1 cellular context compared by ENCODE assay signal in the genomic region with DNA sequence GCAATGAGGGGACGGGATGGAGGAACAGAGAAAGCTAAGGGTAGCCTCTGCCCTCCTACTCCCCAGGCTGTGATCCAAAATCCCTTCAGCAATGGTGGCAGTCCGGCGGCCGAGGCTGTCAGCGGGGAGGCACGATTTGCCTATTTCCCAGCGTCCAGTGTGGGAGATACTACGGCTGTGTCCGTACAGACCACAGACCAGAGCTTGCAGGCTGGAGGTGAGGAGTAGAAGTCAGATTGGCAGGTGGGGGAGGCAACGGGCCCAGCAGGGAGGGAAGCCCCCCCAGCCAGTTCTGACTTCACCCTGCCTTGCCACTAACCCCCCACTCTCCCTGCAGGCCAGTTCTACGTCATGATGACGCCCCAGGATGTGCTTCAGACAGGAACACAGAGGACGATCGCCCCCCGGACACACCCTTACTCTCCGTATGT.
TF ChIP-seq lines count a peak whose summit lies in the region.

No MANE protein-coding gene starts in this region.

TF ChIP-seq in GM12878, 131 proteins besides CTCF, POLR2A, EP300 and RAD21:
- TF ChIP-seq IRF5 (IDR thresholded peaks at IDR 0.05; ENCODE audit: borderline replicate concordance), result no peak
- TF ChIP-seq SMC3 (IDR thresholded peaks at IDR 0.05; ENCODE audit: borderline replicate concordance, low read length), result no peak
- TF ChIP-seq ASH2L (IDR thresholded peaks at IDR 0.05; ENCODE audit: borderline replicate concordance, low read depth), result no peak
- TF ChIP-seq HSF1 (IDR thresholded peaks at IDR 0.05; ENCODE audit: low read depth, low read length), result no peak
- TF ChIP-seq, protein P1, sequence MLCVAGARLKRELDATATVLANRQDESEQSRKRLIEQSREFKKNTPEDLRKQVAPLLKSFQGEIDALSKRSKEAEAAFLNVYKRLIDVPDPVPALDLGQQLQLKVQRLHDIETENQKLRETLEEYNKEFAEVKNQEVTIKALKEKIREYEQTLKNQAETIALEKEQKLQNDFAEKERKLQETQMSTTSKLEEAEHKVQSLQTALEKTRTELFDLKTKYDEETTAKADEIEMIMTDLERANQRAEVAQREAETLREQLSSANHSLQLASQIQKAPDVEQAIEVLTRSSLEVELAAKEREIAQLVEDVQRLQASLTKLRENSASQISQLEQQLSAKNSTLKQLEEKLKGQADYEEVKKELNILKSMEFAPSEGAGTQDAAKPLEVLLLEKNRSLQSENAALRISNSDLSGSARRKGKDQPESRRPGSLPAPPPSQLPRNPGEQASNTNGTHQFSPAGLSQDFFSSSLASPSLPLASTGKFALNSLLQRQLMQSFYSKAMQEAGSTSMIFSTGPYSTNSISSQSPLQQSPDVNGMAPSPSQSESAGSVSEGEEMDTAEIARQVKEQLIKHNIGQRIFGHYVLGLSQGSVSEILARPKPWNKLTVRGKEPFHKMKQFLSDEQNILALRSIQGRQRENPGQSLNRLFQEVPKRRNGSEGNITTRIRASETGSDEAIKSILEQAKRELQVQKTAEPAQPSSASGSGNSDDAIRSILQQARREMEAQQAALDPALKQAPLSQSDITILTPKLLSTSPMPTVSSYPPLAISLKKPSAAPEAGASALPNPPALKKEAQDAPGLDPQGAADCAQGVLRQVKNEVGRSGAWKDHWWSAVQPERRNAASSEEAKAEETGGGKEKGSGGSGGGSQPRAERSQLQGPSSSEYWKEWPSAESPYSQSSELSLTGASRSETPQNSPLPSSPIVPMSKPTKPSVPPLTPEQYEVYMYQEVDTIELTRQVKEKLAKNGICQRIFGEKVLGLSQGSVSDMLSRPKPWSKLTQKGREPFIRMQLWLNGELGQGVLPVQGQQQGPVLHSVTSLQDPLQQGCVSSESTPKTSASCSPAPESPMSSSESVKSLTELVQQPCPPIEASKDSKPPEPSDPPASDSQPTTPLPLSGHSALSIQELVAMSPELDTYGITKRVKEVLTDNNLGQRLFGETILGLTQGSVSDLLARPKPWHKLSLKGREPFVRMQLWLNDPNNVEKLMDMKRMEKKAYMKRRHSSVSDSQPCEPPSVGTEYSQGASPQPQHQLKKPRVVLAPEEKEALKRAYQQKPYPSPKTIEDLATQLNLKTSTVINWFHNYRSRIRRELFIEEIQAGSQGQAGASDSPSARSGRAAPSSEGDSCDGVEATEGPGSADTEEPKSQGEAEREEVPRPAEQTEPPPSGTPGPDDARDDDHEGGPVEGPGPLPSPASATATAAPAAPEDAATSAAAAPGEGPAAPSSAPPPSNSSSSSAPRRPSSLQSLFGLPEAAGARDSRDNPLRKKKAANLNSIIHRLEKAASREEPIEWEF (IDR thresholded peaks at IDR 0.05; ENCODE audit: insufficient replicate concordance, low read depth, low read length), result no peak
- TF ChIP-seq ZNF207 (IDR thresholded peaks at IDR 0.05; ENCODE audit: borderline replicate concordance), result no peak
- TF ChIP-seq NRF1 (conservative IDR thresholded peaks at IDR 0.05; ENCODE audit: low read depth, low read length), result no peak
- no peak for TF ChIP-seq ZZZ3 (IDR thresholded peaks at IDR 0.05; ENCODE audit: control insufficient read depth, insufficient read length, low read depth)
- TF ChIP-seq, protein P2, sequence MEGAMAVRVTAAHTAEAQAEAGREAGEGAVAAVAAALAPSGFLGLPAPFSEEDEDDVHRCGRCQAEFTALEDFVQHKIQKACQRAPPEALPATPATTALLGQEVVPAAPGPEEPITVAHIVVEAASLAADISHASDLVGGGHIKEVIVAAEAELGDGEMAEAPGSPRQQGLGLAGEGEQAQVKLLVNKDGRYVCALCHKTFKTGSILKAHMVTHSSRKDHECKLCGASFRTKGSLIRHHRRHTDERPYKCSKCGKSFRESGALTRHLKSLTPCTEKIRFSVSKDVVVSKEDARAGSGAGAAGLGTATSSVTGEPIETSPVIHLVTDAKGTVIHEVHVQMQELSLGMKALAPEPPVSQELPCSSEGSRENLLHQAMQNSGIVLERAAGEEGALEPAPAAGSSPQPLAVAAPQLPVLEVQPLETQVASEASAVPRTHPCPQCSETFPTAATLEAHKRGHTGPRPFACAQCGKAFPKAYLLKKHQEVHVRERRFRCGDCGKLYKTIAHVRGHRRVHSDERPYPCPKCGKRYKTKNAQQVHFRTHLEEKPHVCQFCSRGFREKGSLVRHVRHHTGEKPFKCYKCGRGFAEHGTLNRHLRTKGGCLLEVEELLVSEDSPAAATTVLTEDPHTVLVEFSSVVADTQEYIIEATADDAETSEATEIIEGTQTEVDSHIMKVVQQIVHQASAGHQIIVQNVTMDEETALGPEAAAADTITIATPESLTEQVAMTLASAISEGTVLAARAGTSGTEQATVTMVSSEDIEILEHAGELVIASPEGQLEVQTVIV (IDR thresholded peaks at IDR 0.05; ENCODE audit: borderline replicate concordance, partially characterized antibody), result no peak
- TF ChIP-seq ZNF274 (IDR thresholded peaks at IDR 0.05; ENCODE audit: insufficient read depth, insufficient read length), result no peak
- TF ChIP-seq FOXM1 (IDR thresholded peaks at IDR 0.05; ENCODE audit: low read depth, low read length), result no peak
- no peak for TF ChIP-seq SMAD5 (IDR thresholded peaks at IDR 0.05; ENCODE audit: low read depth)
- TF ChIP-seq, protein P3, sequence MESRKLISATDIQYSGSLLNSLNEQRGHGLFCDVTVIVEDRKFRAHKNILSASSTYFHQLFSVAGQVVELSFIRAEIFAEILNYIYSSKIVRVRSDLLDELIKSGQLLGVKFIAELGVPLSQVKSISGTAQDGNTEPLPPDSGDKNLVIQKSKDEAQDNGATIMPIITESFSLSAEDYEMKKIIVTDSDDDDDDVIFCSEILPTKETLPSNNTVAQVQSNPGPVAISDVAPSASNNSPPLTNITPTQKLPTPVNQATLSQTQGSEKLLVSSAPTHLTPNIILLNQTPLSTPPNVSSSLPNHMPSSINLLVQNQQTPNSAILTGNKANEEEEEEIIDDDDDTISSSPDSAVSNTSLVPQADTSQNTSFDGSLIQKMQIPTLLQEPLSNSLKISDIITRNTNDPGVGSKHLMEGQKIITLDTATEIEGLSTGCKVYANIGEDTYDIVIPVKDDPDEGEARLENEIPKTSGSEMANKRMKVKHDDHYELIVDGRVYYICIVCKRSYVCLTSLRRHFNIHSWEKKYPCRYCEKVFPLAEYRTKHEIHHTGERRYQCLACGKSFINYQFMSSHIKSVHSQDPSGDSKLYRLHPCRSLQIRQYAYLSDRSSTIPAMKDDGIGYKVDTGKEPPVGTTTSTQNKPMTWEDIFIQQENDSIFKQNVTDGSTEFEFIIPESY (IDR thresholded peaks at IDR 0.05), result no peak
